20 cellular contexts compared by ENCODE assay signal in genomic region chr9:110890416-110890815, GRCh38.
"Had no signal": no experiment of that assay in that cellular context is flagged by ENCODE, and none has a peak within 500 bp of the region (broad histone marks: within the 10 kb centered on the region; RNA-seq: fewer than 3 reads in every experiment).

No MANE protein-coding gene starts in this region.

- H3K36me3 ChIP-seq: gastrocnemius medialis, heart left ventricle, left lung, sigmoid colon, spleen, upper lobe of left lung had no signal

- H3K27ac ChIP-seq: coronary artery, gastrocnemius medialis, left lung, sigmoid colon, spleen, testis, upper lobe of left lung had no signal

- H3K27me3 ChIP-seq: gastrocnemius medialis, heart left ventricle, left lung, sigmoid colon, spleen, testis, upper lobe of left lung had no signal

- H3K4me3 ChIP-seq: coronary artery, gastrocnemius medialis, heart left ventricle, left lung, sigmoid colon, spleen, testis, upper lobe of left lung had no signal

- ATAC-seq: activated CD4-positive, CD25-positive, alpha-beta regulatory T cell treated with anti-CD3 and anti-CD28 coated beads, Interleukin-2, amount 50 U/mL, for 24 hours; activated CD8-positive, alpha-beta T cell treated with anti-CD3 and anti-CD28 coated beads, Interleukin-2, amount 10 ng/mL, durations not matched to agents 7 days and 5 days; activated T-cell treated with anti-CD3 and anti-CD28 coated beads, Interleukin-2, amount 50 U/mL, for 4 hours; gastrocnemius medialis; heart left ventricle; left lung; stimulated activated memory B cell treated with anti-CD40 and anti-IgM and Interleukin-4, amounts not matched to agents 10 μg/mL and 1 μg/mL and 100 μg/mL, for 72 hours had no signal

- H3K9me3 ChIP-seq: gastrocnemius medialis, heart left ventricle, left lung, sigmoid colon, spleen, testis, upper lobe of left lung had no signal

- H3K4me1 Mint-ChIP-seq: activated CD4-positive, alpha-beta T cell treated with anti-CD3 and anti-CD28 coated beads, Interleukin-2, amount 10 ng/mL, durations not matched to agents 7 days and 5 days; stimulated activated memory B cell treated with anti-CD40 and anti-IgM and Interleukin-4, amounts not matched to agents 10 μg/mL and 1 μg/mL and 100 μg/mL, for 72 hours had no signal

- H3K4me1 ChIP-seq: gastrocnemius medialis, sigmoid colon, testis, upper lobe of left lung had no signal

- H3K27ac Mint-ChIP-seq: activated CD4-positive, alpha-beta T cell treated with anti-CD3 and anti-CD28 coated beads, Interleukin-2, amount 10 ng/mL, durations not matched to agents 7 days and 5 days; activated CD8-positive, alpha-beta T cell treated with anti-CD3 and anti-CD28 coated beads, Interleukin-2, amount 10 ng/mL, durations not matched to agents 7 days and 5 days; activated naive CD4-positive, alpha-beta T cell treated with anti-CD3 and anti-CD28 coated beads for 36 hours; nephron progenitor cell; stimulated activated memory B cell treated with anti-CD40 and anti-IgM and Interleukin-4, amounts not matched to agents 10 μg/mL and 1 μg/mL and 100 μg/mL, for 72 hours had no signal

- H3K4me3 Mint-ChIP-seq: activated CD4-positive, alpha-beta T cell treated with anti-CD3 and anti-CD28 coated beads, Interleukin-2, amount 10 ng/mL, durations not matched to agents 7 days and 5 days; activated CD8-positive, alpha-beta T cell treated with anti-CD3 and anti-CD28 coated beads, Interleukin-2, amount 10 ng/mL, durations not matched to agents 7 days and 5 days; activated naive CD4-positive, alpha-beta T cell treated with anti-CD3 and anti-CD28 coated beads for 36 hours; activated T-cell treated with anti-CD3 and anti-CD28 coated beads, Interleukin-2, amount 50 U/mL, for 4 hours; nephron progenitor cell; stimulated activated memory B cell treated with anti-CD40 and anti-IgM and Interleukin-4, amounts not matched to agents 10 μg/mL and 1 μg/mL and 100 μg/mL, for 72 hours had no signal

- H3K27me3 Mint-ChIP-seq: activated CD4-positive, alpha-beta T cell treated with anti-CD3 and anti-CD28 coated beads, Interleukin-2, amount 10 ng/mL, durations not matched to agents 7 days and 5 days; stimulated activated memory B cell treated with anti-CD40 and anti-IgM and Interleukin-4, amounts not matched to agents 10 μg/mL and 1 μg/mL and 100 μg/mL, for 72 hours had no signal

- H3K36me3 Mint-ChIP-seq: stimulated activated memory B cell treated with anti-CD40 and anti-IgM and Interleukin-4, amounts not matched to agents 10 μg/mL and 1 μg/mL and 100 μg/mL, for 72 hours had no signal

- H3K9me3 Mint-ChIP-seq: activated CD4-positive, alpha-beta T cell treated with anti-CD3 and anti-CD28 coated beads, Interleukin-2, amount 10 ng/mL, durations not matched to agents 7 days and 5 days; activated naive CD4-positive, alpha-beta T cell treated with anti-CD3 and anti-CD28 coated beads for 36 hours; activated T-cell treated with anti-CD3 and anti-CD28 coated beads, Interleukin-2, amount 50 U/mL, for 4 hours; nephron progenitor cell had no signal

- DNase-seq: activated CD4-positive, alpha-beta T cell treated with anti-CD3 and anti-CD28 coated beads, Interleukin-2, amount 10 ng/mL, durations not matched to agents 7 days and 5 days; activated CD8-positive, alpha-beta T cell treated with anti-CD3 and anti-CD28 coated beads, Interleukin-2, amount 10 ng/mL, durations not matched to agents 7 days and 5 days; activated naive CD4-positive, alpha-beta T cell treated with anti-CD3 and anti-CD28 coated beads for 36 hours; activated T-cell treated with anti-CD3 and anti-CD28 coated beads, Interleukin-2, amount 50 U/mL, for 4 hours; aorta; erythroblast; gastrocnemius medialis; heart left ventricle; left lung; nephron progenitor cell; nucleus accumbens; posterior cingulate gyrus; sigmoid colon; spleen; stimulated activated CD4-positive, alpha-beta T cell treated with anti-CD3 and anti-CD28 coated beads, Interleukin-4, amount 100 ng/mL, for 4 hours; testis; upper lobe of left lung had no signal
